ENCODE assay signal across 26 cellular contexts in the genomic region with DNA sequence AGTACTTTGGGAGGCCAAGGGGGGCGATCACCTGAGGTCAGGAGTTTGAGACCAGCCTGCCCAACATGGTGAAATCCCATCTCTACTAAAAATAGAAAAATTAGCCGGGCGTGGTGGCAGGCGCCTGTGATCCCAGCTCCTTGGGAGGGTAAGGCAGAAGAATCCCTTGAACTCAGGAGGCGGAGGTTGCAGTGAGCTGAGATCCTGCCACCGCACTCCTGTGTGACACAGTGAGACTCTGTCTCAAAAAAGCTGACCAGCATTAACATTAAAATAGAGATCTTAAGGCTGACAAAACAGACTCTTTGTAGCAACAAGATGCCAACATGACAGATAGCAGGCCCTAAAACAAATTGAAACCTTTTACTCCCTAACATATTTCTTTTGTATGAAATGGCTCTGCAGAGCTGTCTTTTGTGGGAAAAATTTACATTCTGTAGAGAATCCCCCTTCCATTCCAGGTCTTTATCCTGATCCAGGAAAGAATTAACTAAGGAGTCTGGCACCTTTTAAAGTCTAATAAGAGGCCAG.
"Had no signal": no experiment of that assay in that cellular context is flagged by ENCODE, and none has a peak within 500 bp of the region (broad histone marks: within the 10 kb centered on the region; RNA-seq: fewer than 3 reads in every experiment).

No MANE protein-coding gene starts in this region.

- H3K27me3 Mint-ChIP-seq: memory B cell; stimulated activated naive CD8-positive, alpha-beta T cell treated with anti-CD3 and anti-CD28 coated beads, Interleukin-15, amount 100 ng/mL, for 72 hours had no signal

- H3K4me1 Mint-ChIP-seq: memory B cell; natural killer cell; neural crest cell; stimulated activated naive CD8-positive, alpha-beta T cell treated with anti-CD3 and anti-CD28 coated beads, Interleukin-15, amount 100 ng/mL, for 72 hours had no signal

- H3K27me3 ChIP-seq: dorsolateral prefrontal cortex, esophagus muscularis mucosa, foreskin keratinocyte, heart right ventricle, neutrophil, pancreas, suprapubic skin, thyroid gland had no signal

- DNase-seq: dorsolateral prefrontal cortex; effector CD4-positive, alpha-beta T cell; foreskin keratinocyte; glutamatergic neuron; heart right ventricle; hypothalamus; natural killer cell; pancreas; retina; stimulated activated CD4-positive, alpha-beta T cell treated with anti-CD3 and anti-CD28 coated beads, Interleukin-12 subunit alpha, Interleukin-12 subunit beta, amount 100 ng/mL, for 4 hours; stimulated activated CD4-positive, alpha-beta T cell treated with anti-CD3 and anti-CD28 coated beads, Interleukin-1b, Interleukin-23, amount 100 ng/mL, for 48 hours; stimulated activated CD4-positive, alpha-beta T cell treated with anti-CD3 and anti-CD28 coated beads, Interleukin-4, amount 100 ng/mL, for 1 hour; stimulated activated CD8-positive, alpha-beta memory T cell treated with anti-CD3 and anti-CD28 coated beads, Interleukin-4, amount 100 ng/mL, for 48 hours; stimulated activated naive CD4-positive, alpha-beta T cell; stimulated activated naive CD8-positive, alpha-beta T cell treated with anti-CD3 and anti-CD28 coated beads, Interleukin-15, amount 100 ng/mL, for 72 hours; thyroid gland; trophoblast cell had no signal

- H3K36me3 ChIP-seq: heart right ventricle, neutrophil, pancreas, suprapubic skin, thyroid gland had no signal

- H3K36me3 Mint-ChIP-seq: natural killer cell had no signal

- H3K27ac ChIP-seq: dorsolateral prefrontal cortex, esophagus muscularis mucosa, foreskin keratinocyte, heart right ventricle, neutrophil, pancreas, suprapubic skin, thyroid gland had no signal

- H3K4me3 ChIP-seq: dorsolateral prefrontal cortex, esophagus muscularis mucosa, heart right ventricle, lung, pancreas, smooth muscle cell, suprapubic skin, thyroid gland had no signal

- H3K4me3 Mint-ChIP-seq: memory B cell; natural killer cell; neural crest cell; stimulated activated naive CD8-positive, alpha-beta T cell treated with anti-CD3 and anti-CD28 coated beads, Interleukin-15, amount 100 ng/mL, for 72 hours had no signal

- H3K4me2 ChIP-seq: smooth muscle cell had no signal

- H3K4me1 ChIP-seq: esophagus muscularis mucosa, foreskin keratinocyte, heart right ventricle, pancreas, suprapubic skin, thyroid gland had no signal

- H3K27ac Mint-ChIP-seq: memory B cell, natural killer cell had no signal

- ATAC-seq: foreskin keratinocyte; heart right ventricle; left lobe of liver; natural killer cell; pancreas; sciatic nerve; stimulated activated naive CD8-positive, alpha-beta T cell treated with anti-CD3 and anti-CD28 coated beads, Interleukin-15, amount 100 ng/mL, for 72 hours had no signal

- H3K9me3 Mint-ChIP-seq: memory B cell; natural killer cell; neural crest cell; stimulated activated naive CD8-positive, alpha-beta T cell treated with anti-CD3 and anti-CD28 coated beads, Interleukin-15, amount 100 ng/mL, for 72 hours had no signal

- H3K9me3 ChIP-seq: esophagus muscularis mucosa, heart right ventricle, neutrophil, pancreas, suprapubic skin, thyroid gland had no signal
